7 cellular contexts compared by ENCODE assay signal in genomic region chr10:94320285-94320914, GRCh38. TPM values are rescaled to one million over a fixed set of nuclear protein-coding genes. Genes with fewer than 3 reads are reported as not detected.
A peak's percentile ranks its signal among the peaks of the same experiment; 100 is the strongest.
DNase-seq lines count a peak whose midpoint lies in the region; TF ChIP-seq lines count a peak whose summit lies in the region.

No MANE protein-coding gene starts in this region.

- H3K27me3 ChIP-seq in uterus, result no peaks in the 10 kb centered on the region

- H3K4me1 ChIP-seq in uterus, result no peaks in the 10 kb centered on the region

- no peaks in the 10 kb centered on the region for H3K36me3 ChIP-seq in uterus

- no peak overlapping the region for H3K27ac ChIP-seq in uterus

- TF ChIP-seq POLR2A in uterus (IDR thresholded peaks at IDR 0.05), result no peak

- in situ Hi-C loops in GM13976 (cut with MboI; ENCODE audit: low sequenced_read_pairs, unreplicated experiment), result loop anchor here (25.0 kb wide), 1 partner anchor 408 kb away; no protein-coding TSS in a partner anchor

- intact Hi-C loops in uterus (cut with DNase I; ENCODE audit: low total_unique reads), result loop anchor here (5.0 kb wide), 1 partner anchor 403 kb away; no protein-coding TSS in a partner anchor

- DNase-seq in GM13976 (ENCODE audit: low spot score), result peak; percentile 51
- peak; percentile 60 for DNase-seq in SK-N-DZ (ENCODE audit: low spot score)
- peak; percentile 60 for DNase-seq in activated naive CD4-positive, alpha-beta T cell treated with Interleukin-2 at 50 U/mL for 16 hours
- peak; percentile 64 for DNase-seq in glomerular visceral epithelial cell (ENCODE audit: extremely low spot score)
- DNase-seq in pons (ENCODE audit: low spot score), result peak; percentile 71
- DNase-seq in uterus, result peak; percentile 49 to 70

- peak; percentile 63 for TF ChIP-seq CTCF in GM13976 (IDR thresholded peaks at IDR 0.05; ENCODE audit: borderline replicate concordance, control extremely low read depth, extremely low read depth, insufficient read depth, missing control alignments)
- peak; percentile 49 for TF ChIP-seq CTCF in LNCAP (IDR thresholded peaks at IDR 0.05)
- peak; percentile 63 to 93 (median 79) for TF ChIP-seq CTCF in uterus (IDR thresholded peaks at IDR 0.05)

- no peaks in the 10 kb centered on the region for H3K9me3 ChIP-seq in uterus

- H3K4me3 ChIP-seq in uterus, result no peak overlapping the region

RNA-seq across cellular contexts. Expression of gene NOC3L, which starts 42.3 kb away (rescaled TPM):
- 27.8 and 35.5 TPM in 2 replicates for polyA plus RNA-seq in SK-N-DZ (2014; cell fraction: cytosol; rRNA removed)
- polyA plus RNA-seq in SK-N-DZ (2014; cell fraction: nucleus; rRNA removed), result 47.4 and 50.0 TPM in 2 replicates
- 10 to 100 TPM in 2 of 4 donors, 1 to 10 TPM in 2; 6.2 to 48.7 (median 16.7) TPM for total RNA-seq in uterus
